Comparison of ENCODE assay signal across 8 cellular contexts in the genomic region with DNA sequence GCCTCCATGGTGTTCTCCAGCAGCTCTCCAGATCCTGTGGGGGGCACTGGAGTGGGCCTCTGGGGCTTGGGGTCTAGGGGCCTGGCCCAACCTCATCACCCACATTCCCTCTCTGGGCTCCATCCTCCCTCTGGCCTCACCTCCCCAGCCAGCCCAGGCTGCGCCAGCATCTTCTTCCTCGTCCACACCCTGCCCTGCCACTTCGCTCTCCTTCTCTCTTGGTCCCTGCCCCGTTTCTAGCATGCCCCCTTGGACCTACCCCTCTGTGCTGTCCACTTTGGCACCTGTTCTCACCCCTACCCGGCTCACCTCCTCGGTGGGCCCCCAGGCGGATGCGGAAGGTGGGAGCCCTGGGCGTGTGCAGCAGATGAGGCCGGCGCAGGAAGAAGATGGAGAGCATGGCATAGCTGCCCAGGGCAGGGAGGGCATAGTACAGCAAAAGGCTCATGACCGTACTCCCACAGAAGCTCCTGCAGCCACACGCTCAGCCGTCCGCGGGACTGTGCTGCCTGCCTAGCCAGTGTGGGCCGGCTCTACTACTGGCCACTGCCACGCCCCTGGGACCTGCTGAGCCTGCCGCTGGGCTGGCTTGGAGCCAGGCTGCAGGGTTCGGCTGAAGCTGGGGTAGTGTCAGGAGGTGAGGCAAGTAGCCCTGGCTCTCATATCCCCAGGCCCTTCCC. TPM values are rescaled to one million over a fixed set of nuclear protein-coding genes. Genes with fewer than 3 reads are reported as not detected.
A peak's percentile ranks its signal among the peaks of the same experiment; 100 is the strongest.
DNase-seq lines count a peak whose midpoint lies in the region; ATAC-seq and TF ChIP-seq lines count a peak whose summit lies in the region.
"Had no signal": no experiment of that assay in that cellular context is flagged by ENCODE, and none has a peak within 500 bp of the region (broad histone marks: within the 10 kb centered on the region; RNA-seq: fewer than 3 reads in every experiment).

A gene with protein sequence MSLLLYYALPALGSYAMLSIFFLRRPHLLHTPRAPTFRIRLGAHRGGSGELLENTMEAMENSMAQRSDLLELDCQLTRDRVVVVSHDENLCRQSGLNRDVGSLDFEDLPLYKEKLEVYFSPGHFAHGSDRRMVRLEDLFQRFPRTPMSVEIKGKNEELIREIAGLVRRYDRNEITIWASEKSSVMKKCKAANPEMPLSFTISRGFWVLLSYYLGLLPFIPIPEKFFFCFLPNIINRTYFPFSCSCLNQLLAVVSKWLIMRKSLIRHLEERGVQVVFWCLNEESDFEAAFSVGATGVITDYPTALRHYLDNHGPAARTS (minus strand): TSS at position 507 of the 680 bp plus-strand sequence. CDS start 59 bp downstream, at position 448.

- TF ChIP-seq CTCF in RWPE2 (IDR thresholded peaks at IDR 0.05; ENCODE audit: poor library complexity, severe bottlenecking) = peak; percentile 43
- no peak for TF ChIP-seq CTCF in cardiac muscle cell (IDR thresholded peaks at IDR 0.05; ENCODE audit: low read depth, low read length)

- peak within 1 kb of the TSS; percentile 41 for H3K27ac Mint-ChIP-seq in stimulated activated memory B cell treated with anti-CD40 and anti-IgM and Interleukin-4, amounts not matched to agents 10 μg/mL and 1 μg/mL and 100 μg/mL, for 72 hours

- no peaks in the 10 kb centered on the region for H3K9me3 Mint-ChIP-seq in stimulated activated memory B cell treated with anti-CD40 and anti-IgM and Interleukin-4, amounts not matched to agents 10 μg/mL and 1 μg/mL and 100 μg/mL, for 72 hours

- H3K36me3 ChIP-seq in H7 (replicated peaks; ENCODE audit: control insufficient read depth, insufficient read depth, low read length) (peaks cover 1% of the 10 kb centered on the region; the same call in 1 of the 2 replicates), RWPE2 (ENCODE audit: low read depth) (peaks cover 12% of the 10 kb centered on the region), cardiac muscle cell (peaks cover 18% of the 10 kb centered on the region)

- H3K27ac ChIP-seq in RWPE2 (ENCODE audit: poor library complexity, severe bottlenecking) (peak within 1 kb of the TSS; percentile 37), cardiac muscle cell (peak within 1 kb of the TSS; percentile 4)

- peaks cover 20% of the 10 kb centered on the region for H3K4me1 Mint-ChIP-seq in stimulated activated memory B cell treated with anti-CD40 and anti-IgM and Interleukin-4, amounts not matched to agents 10 μg/mL and 1 μg/mL and 100 μg/mL, for 72 hours

- H3K36me3 Mint-ChIP-seq in stimulated activated memory B cell treated with anti-CD40 and anti-IgM and Interleukin-4, amounts not matched to agents 10 μg/mL and 1 μg/mL and 100 μg/mL, for 72 hours = peaks cover 33% of the 10 kb centered on the region

- H3K4me3 ChIP-seq in H7 (ENCODE audit: insufficient read depth, low read depth, low read length) = no peak within 1 kb of the TSS
- H3K4me3 ChIP-seq in RWPE2 (ENCODE audit: severe bottlenecking) = no peak within 1 kb of the TSS
- no peak within 1 kb of the TSS for H3K4me3 ChIP-seq in cardiac muscle cell

- H3K4me3 Mint-ChIP-seq in stimulated activated memory B cell treated with anti-CD40 and anti-IgM and Interleukin-4, amounts not matched to agents 10 μg/mL and 1 μg/mL and 100 μg/mL, for 72 hours = no peak within 1 kb of the TSS

- ATAC-seq in RWPE2 (ENCODE audit: low read depth) = peak; percentile 51
- ATAC-seq in stimulated activated memory B cell treated with anti-CD40 and anti-IgM and Interleukin-4, amounts not matched to agents 10 μg/mL and 1 μg/mL and 100 μg/mL, for 72 hours = no peak
- ATAC-seq in HG03045 (IDR thresholded peaks at IDR 0.05; ENCODE audit: unreplicated experiment) = no peak

- peaks cover 9% of the 10 kb centered on the region for H3K4me1 ChIP-seq in RWPE2 (ENCODE audit: insufficient read depth, poor library complexity, severe bottlenecking)
- no peaks in the 10 kb centered on the region for H3K4me1 ChIP-seq in cardiac muscle cell (ENCODE audit: low read depth)

- H3K27me3 ChIP-seq in H7 (ENCODE audit: control insufficient read depth, insufficient read depth, low read length) = no peaks in the 10 kb centered on the region
- H3K27me3 ChIP-seq in RWPE2 (ENCODE audit: insufficient read depth, poor library complexity, severe bottlenecking) = no peaks in the 10 kb centered on the region
- no peaks in the 10 kb centered on the region for H3K27me3 ChIP-seq in cardiac muscle cell

- no peaks in the 10 kb centered on the region for H3K27me3 Mint-ChIP-seq in stimulated activated memory B cell treated with anti-CD40 and anti-IgM and Interleukin-4, amounts not matched to agents 10 μg/mL and 1 μg/mL and 100 μg/mL, for 72 hours

- DNase-seq in H7 = peak; percentile 65
- DNase-seq in RWPE2 (ENCODE audit: low spot score) = no peak
- no peak for DNase-seq in cardiac muscle cell (ENCODE audit: low read depth in 1 of 2, low spot score in 1 of 2)
- DNase-seq in Ammon's horn (ENCODE audit: low spot score) = no peak
- no peak for DNase-seq in stimulated activated CD4-positive, alpha-beta T cell treated with anti-CD3 and anti-CD28 coated beads, Interleukin-2, amount 100 ng/mL, for 48 hours
- DNase-seq: NCI-H1048 had no signal

- no peaks in the 10 kb centered on the region for H3K9me3 ChIP-seq in RWPE2 (ENCODE audit: severe bottlenecking)
- no peaks in the 10 kb centered on the region for H3K9me3 ChIP-seq in cardiac muscle cell (ENCODE audit: low read depth)

RNA-seq across cellular contexts. Expression of the gene that starts here (rescaled TPM):
- 0.31 and 1.8 TPM in 2 replicates for total RNA-seq in H7 (2014; rRNA removed; shearing (Covaris generic))
- total RNA-seq in cardiac muscle cell = 1.7 and 2.0 TPM in 2 replicates
- 0.72 and 0.96 TPM in 2 replicates for polyA plus RNA-seq in cardiac muscle cell
